In the genomic region with DNA sequence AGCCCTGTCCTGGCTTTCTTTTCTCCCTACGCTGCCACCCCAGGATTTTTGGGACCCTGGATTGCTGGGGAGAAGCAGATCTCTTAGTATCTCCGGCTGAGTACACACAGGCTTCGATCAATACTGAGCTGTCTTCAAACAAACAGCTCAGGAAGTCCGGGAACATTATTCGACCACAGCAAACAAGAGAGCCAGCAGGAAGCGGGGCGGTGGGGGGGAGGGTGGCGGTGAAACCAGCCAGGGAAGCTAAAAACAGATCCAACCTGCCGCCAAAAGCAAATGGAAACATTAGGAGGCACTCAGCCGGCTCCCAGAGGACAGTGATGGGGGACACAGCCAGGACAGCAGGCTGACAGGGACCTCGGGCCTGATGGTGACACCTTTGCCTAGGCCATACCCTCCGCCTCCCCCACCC, we compare ENCODE assay signal across 10 cellular contexts. TPM values are rescaled to one million over a fixed set of nuclear protein-coding genes. Genes with fewer than 3 reads are reported as not detected.
DNase-seq lines count a peak whose midpoint lies in the region; ATAC-seq and TF ChIP-seq lines count a peak whose summit lies in the region.
"Had no signal": no experiment of that assay in that cellular context is flagged by ENCODE, and none has a peak within 500 bp of the region (broad histone marks: within the 10 kb centered on the region; RNA-seq: fewer than 3 reads in every experiment).

No MANE protein-coding gene starts in this region.

- no peak for ATAC-seq in activated naive CD4-positive, alpha-beta T cell treated with anti-CD3 and anti-CD28 coated beads, Interleukin-2, amount 50 U/mL, for 72 hours
- peak; percentile 78 for ATAC-seq in left lobe of liver

- H3K27ac Mint-ChIP-seq in activated naive CD4-positive, alpha-beta T cell treated with anti-CD3 and anti-CD28 coated beads, Interleukin-2, amount 50 U/mL, for 72 hours = peak overlapping the region; percentile 57 to 63

- peak; percentile 54 for DNase-seq in Jurkat, Clone E6-1 (ENCODE audit: low read depth, low spot score)
- DNase-seq in activated naive CD4-positive, alpha-beta T cell treated with anti-CD3 and anti-CD28 coated beads, Interleukin-2, amount 50 U/mL, for 72 hours (ENCODE audit: low spot score in 2 of 2) = no peak
- DNase-seq in left lobe of liver (ENCODE audit: low spot score) = peak; percentile 83
- DNase-seq in DMS 273 treated with DMSO at 0.1 percent for 48 hours (lab: John Stamatoyannopoulos, UW) = no peak
- DNase-seq in occipital lobe (lab: John Stamatoyannopoulos, UW) = no peak
- no peak for DNase-seq in NCI-H1436 treated with DMSO at 0.1 percent for 48 hours (lab: John Stamatoyannopoulos, UW)
- no peak for DNase-seq in activated T-cell treated with anti-CD3 and anti-CD28 coated beads, Interleukin-2, amount 50 U/mL, for 48 hours
- DNase-seq: DMS79 had no signal

- no peak for TF ChIP-seq CTCF in 22Rv1 (IDR thresholded peaks at IDR 0.05)

- no peaks in the 10 kb centered on the region for H3K9me3 Mint-ChIP-seq in activated naive CD4-positive, alpha-beta T cell treated with anti-CD3 and anti-CD28 coated beads, Interleukin-2, amount 50 U/mL, for 72 hours

- H3K27ac ChIP-seq in 22Rv1 = peak overlapping the region; percentile 81

- H3K36me3 Mint-ChIP-seq in activated naive CD4-positive, alpha-beta T cell treated with anti-CD3 and anti-CD28 coated beads, Interleukin-2, amount 50 U/mL, for 72 hours = no peaks in the 10 kb centered on the region

- H3K4me3 ChIP-seq in Jurkat, Clone E6-1 (ENCODE audit: low read length) = no peak overlapping the region
- H3K4me3 ChIP-seq: adrenal gland had no signal

RNA-seq across cellular contexts. Expression of a gene that starts 12.2 kb away (rescaled TPM):
- not detected for polyA plus RNA-seq in Jurkat, Clone E6-1 (2012; ENCODE audit: insufficient read depth, insufficient read length)
- under 1 TPM in 1 of 2 donors, not detected in 1; 0.31 TPM for total RNA-seq in activated naive CD4-positive, alpha-beta T cell treated with anti-CD3 and anti-CD28 coated beads, Interleukin-2, amount 50 U/mL, for 72 hours
- total RNA-seq in left lobe of liver = 40.7 TPM
- total RNA-seq in occipital lobe = 2.3 TPM

RNA-seq across cellular contexts. Expression of a gene that starts 19.0 kb away (rescaled TPM):
- polyA plus RNA-seq in Jurkat, Clone E6-1 (2012; ENCODE audit: insufficient read depth, insufficient read length) = not detected
- total RNA-seq in activated naive CD4-positive, alpha-beta T cell treated with anti-CD3 and anti-CD28 coated beads, Interleukin-2, amount 50 U/mL, for 72 hours = not detected
- total RNA-seq in left lobe of liver (14.0 TPM), occipital lobe (not detected)

RNA-seq across cellular contexts. Expression of a gene that starts 48.2 kb away (rescaled TPM):
- 1.4 TPM for polyA plus RNA-seq in Jurkat, Clone E6-1 (2012; ENCODE audit: insufficient read depth, insufficient read length)
- 100 to 1,000 TPM in 1 of 2 donors, 10 to 100 TPM in 1; 83.8 to 124 TPM for total RNA-seq in activated naive CD4-positive, alpha-beta T cell treated with anti-CD3 and anti-CD28 coated beads, Interleukin-2, amount 50 U/mL, for 72 hours
- total RNA-seq in left lobe of liver (30.8 TPM), occipital lobe (not detected)

RNA-seq across cellular contexts. Expression of a gene that starts 49.4 kb away (rescaled TPM):
- polyA plus RNA-seq in Jurkat, Clone E6-1 (2012; ENCODE audit: insufficient read depth, insufficient read length) = 7.4 TPM
- total RNA-seq in activated naive CD4-positive, alpha-beta T cell treated with anti-CD3 and anti-CD28 coated beads, Interleukin-2, amount 50 U/mL, for 72 hours = under 1 TPM; 0.89 to 0.98 TPM
- 70.4 TPM for total RNA-seq in left lobe of liver
- 29.2 TPM for total RNA-seq in occipital lobe

Comparison
In these comparisons a context has a peak if more than half of its experiments do, and no peak if none do; other contexts are left out.
1. DNase-seq: peak in Jurkat, Clone E6-1 (single experiment) and left lobe of liver (single experiment); none in activated naive CD4-positive, alpha-beta T cell treated with anti-CD3 and anti-CD28 coated beads, Interleukin-2, amount 50 U/mL, for 72 hours (0 of 2), DMS 273 treated with DMSO at 0.1 percent for 48 hours (single experiment), occipital lobe (single experiment), NCI-H1436 treated with DMSO at 0.1 percent for 48 hours (single experiment) and activated T-cell treated with anti-CD3 and anti-CD28 coated beads, Interleukin-2, amount 50 U/mL, for 48 hours (0 of 2).
2. RNA of a gene that starts 12.2 kb away (total RNA-seq): 40.7 TPM in left lobe of liver (single experiment); 2.3 TPM in occipital lobe (single experiment) and 0.31 TPM in activated naive CD4-positive, alpha-beta T cell treated with anti-CD3 and anti-CD28 coated beads, Interleukin-2, amount 50 U/mL, for 72 hours; every median in the first group is over 10 times any median in the second.
3. RNA of a gene that starts 19.0 kb away (total RNA-seq): 14.0 TPM in left lobe of liver (single experiment); not detected in activated naive CD4-positive, alpha-beta T cell treated with anti-CD3 and anti-CD28 coated beads, Interleukin-2, amount 50 U/mL, for 72 hours and not detected in occipital lobe (single experiment); every median in the first group is over 10 times any median in the second.
4. RNA of a gene that starts 48.2 kb away (total RNA-seq): 83.8 to 124 TPM in activated naive CD4-positive, alpha-beta T cell treated with anti-CD3 and anti-CD28 coated beads, Interleukin-2, amount 50 U/mL, for 72 hours and 30.8 TPM in left lobe of liver (single experiment); not detected in occipital lobe (single experiment); every median in the first group is over 10 times any median in the second.